In the genomic region with DNA sequence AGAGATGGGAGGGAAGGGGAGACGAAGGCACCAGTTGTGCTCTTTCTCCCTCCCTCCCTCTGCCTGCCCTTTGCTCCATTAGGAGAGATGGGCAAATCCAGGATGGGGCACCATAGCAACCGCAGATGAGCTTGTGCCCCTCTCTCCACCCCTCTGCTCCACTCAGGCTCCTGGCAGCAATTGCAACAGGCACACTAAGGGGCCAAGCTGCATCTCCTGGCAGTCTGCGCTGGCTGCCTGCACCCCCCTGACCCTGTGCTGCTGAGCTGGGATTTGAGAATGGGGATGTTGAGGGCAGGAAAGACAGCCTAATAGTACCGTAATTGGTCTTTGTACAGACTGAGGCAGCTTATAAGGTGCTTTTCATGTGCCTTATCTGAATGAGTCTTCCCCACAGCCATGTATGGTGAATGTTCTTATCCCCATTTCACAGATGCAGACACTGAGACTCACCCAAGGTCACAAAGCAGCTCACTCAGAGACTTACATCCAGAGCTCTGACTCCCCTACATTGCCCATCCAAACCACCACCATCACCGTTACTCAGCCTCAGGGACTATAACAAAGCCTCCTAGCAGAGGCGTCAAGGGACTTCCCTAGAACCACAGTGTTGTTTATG, we compare ENCODE assay signal across 24 cellular contexts. TPM values are rescaled to one million over a fixed set of nuclear protein-coding genes. Genes with fewer than 3 reads are reported as not detected.
DNase-seq lines count a peak whose midpoint lies in the region; ATAC-seq and TF ChIP-seq lines count a peak whose summit lies in the region.
"Had no signal": no experiment of that assay in that cellular context is flagged by ENCODE, and none has a peak within 500 bp of the region (broad histone marks: within the 10 kb centered on the region; RNA-seq: fewer than 3 reads in every experiment).

No MANE protein-coding gene starts in this region.

- ATAC-seq in HG02870 (IDR thresholded peaks at IDR 0.05; ENCODE audit: unreplicated experiment): no peak
- ATAC-seq: PC-3 had no signal

- no peak overlapping the region for H3K4me2 ChIP-seq in neural progenitor cell

- H3K27ac ChIP-seq in neural progenitor cell: no peak overlapping the region
- H3K27ac ChIP-seq: RWPE1, SJCRH30 had no signal

- peaks cover 7% of the 10 kb centered on the region for H3K4me1 ChIP-seq in neural progenitor cell
- H3K4me1 ChIP-seq: SJCRH30 had no signal

- H3F3A ChIP-seq in neural progenitor cell (ENCODE audit: low read depth): peaks cover 15% of the 10 kb centered on the region

- H3K36me3 Mint-ChIP-seq in neural progenitor cell: no peaks in the 10 kb centered on the region

- H3K4me3 ChIP-seq in GM12865 (ENCODE audit: low read depth, low read length) (no peak overlapping the region), neural progenitor cell (no peak overlapping the region)
- H3K4me3 ChIP-seq: SJCRH30 had no signal

- peak overlapping the region; percentile 39 for H3K9ac ChIP-seq in neural progenitor cell

- H4K20me1 ChIP-seq in neural progenitor cell (ENCODE audit: low read depth): no peaks in the 10 kb centered on the region

- TF ChIP-seq CTCF in GM12865 (IDR thresholded peaks at IDR 0.05; ENCODE audit: insufficient read depth, low read depth, low read length, missing control alignments) (no peak), neural progenitor cell (IDR thresholded peaks at IDR 0.05) (no peak)

- no peaks in the 10 kb centered on the region for H3K9me3 ChIP-seq in neural progenitor cell (ENCODE audit: low read depth)
- H3K9me3 ChIP-seq: SJCRH30 had no signal

- no peaks in the 10 kb centered on the region for H3K9me3 Mint-ChIP-seq in neural progenitor cell
- H3K9me3 Mint-ChIP-seq: CD4-positive, alpha-beta T cell; IgD-negative memory B cell had no signal

- no peaks in the 10 kb centered on the region for H3K79me2 ChIP-seq in neural progenitor cell (ENCODE audit: low read depth)

- no peak overlapping the region for H2AFZ ChIP-seq in neural progenitor cell (replicated peaks)

- peak overlapping the region; percentile 11 for H3K27ac Mint-ChIP-seq in neural progenitor cell
- H3K27ac Mint-ChIP-seq: CD4-positive, alpha-beta T cell; IgD-negative memory B cell had no signal

- H3K4me1 Mint-ChIP-seq in neural progenitor cell: peaks cover 20% of the 10 kb centered on the region

- no peak overlapping the region for H3K4me3 Mint-ChIP-seq in neural progenitor cell
- H3K4me3 Mint-ChIP-seq: CD4-positive, alpha-beta T cell; IgD-negative memory B cell had no signal

- H3K27me3 ChIP-seq in neural progenitor cell: no peaks in the 10 kb centered on the region
- H3K27me3 ChIP-seq: SJCRH30 had no signal

- DNase-seq in GM12865 (ENCODE audit: low read depth) (peak; percentile 15), NCI-H1092 (lab: John Stamatoyannopoulos, UW) (peak; percentile 39), NCI-H524 treated with DMSO at 0.1 percent for 48 hours (lab: John Stamatoyannopoulos, UW) (peak; percentile 3), neural progenitor cell (ENCODE audit: low spot score) (no peak)
- DNase-seq in effector CD8-positive, alpha-beta T cell (lab: John Stamatoyannopoulos, UW): no peak
- DNase-seq in effector CD4-positive, alpha-beta T cell: no peak
- DNase-seq: ACHN; AML-193; CD4-positive, alpha-beta T cell; DMS79 treated with DMSO at 0.1 percent for 48 hours; NCI-H1436; NCI-H2081; NCI-H446; NCI-H748 treated with DMSO at 0.1 percent for 48 hours; PC-3; SJCRH30; SW 1271 had no signal

- H3K27me3 Mint-ChIP-seq in neural progenitor cell (ENCODE audit: insufficient read depth, low read depth): peaks cover 2% of the 10 kb centered on the region

- H3K36me3 ChIP-seq in neural progenitor cell: no peaks in the 10 kb centered on the region
- H3K36me3 ChIP-seq: SJCRH30 had no signal

RNA-seq across cellular contexts. Expression of a gene that starts 0.5 kb away (rescaled TPM):
- total RNA-seq in neural progenitor cell (ENCODE audit: low replicate concordance): 0.22 TPM in 1 of 2 replicates, not detected in the other
- total RNA-seq: CD4-positive, alpha-beta T cell; G401; HT1080; LHCN-M2; PC-3; SJCRH30; T-helper 2 cell treated with Interferon-gamma antibody and Interleukin-4, amounts not matched to agents 100 ng/mL and 5 ng/mL, for 36 hours had no signal

RNA-seq across cellular contexts. Expression of a gene that starts 7.4 kb away (rescaled TPM):
- total RNA-seq in neural progenitor cell (ENCODE audit: low replicate concordance): 17.8 and 27.0 TPM in 2 replicates

RNA-seq across cellular contexts. Expression of a gene that starts 47.3 kb away (rescaled TPM):
- total RNA-seq in neural progenitor cell (ENCODE audit: low replicate concordance): 59.0 and 68.3 TPM in 2 replicates

Comparison
In these comparisons a context has a peak if more than half of its experiments do, and no peak if none do; other contexts are left out.
1. DNase-seq: peak in GM12865 (single experiment), NCI-H1092 (single experiment) and NCI-H524 treated with DMSO at 0.1 percent for 48 hours (single experiment); none in neural progenitor cell (single experiment), effector CD8-positive, alpha-beta T cell (single experiment) and effector CD4-positive, alpha-beta T cell (single experiment).